Comparison of ENCODE assay signal across 11 cellular contexts in the genomic region with DNA sequence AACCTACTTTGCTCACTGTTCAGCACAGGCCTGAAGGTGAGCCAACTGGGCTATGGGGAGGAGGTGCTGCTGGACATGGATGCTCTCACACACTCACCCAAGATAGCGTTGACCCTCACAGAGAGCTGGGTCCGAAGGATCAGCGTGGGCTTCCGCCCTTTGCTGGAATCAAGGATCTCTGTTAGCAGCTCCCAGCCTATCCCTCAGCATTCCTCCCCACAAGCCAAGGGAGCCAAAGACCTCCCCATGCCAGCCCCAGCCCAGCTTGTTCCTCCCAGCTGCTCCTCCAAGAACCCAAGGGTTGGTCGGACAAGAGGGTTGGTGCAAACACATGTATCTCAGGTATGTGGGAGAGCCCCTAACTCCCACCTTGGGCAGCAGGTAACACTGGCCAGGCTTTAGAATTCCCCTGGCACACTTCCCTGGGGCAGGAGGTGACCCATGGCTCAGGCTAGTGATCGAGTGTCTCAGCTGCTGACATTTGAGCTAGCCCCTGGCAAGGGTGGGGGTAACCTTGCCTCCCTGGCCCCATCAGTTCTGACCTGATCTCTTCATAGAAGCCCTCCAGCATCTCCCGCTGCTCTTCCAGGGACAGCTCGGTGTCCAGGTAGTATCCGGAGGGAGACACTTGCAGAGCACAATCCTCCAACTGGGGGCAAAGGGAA.
"Had no signal": no experiment of that assay in that cellular context is flagged by ENCODE, and none has a peak within 500 bp of the region (broad histone marks: within the 10 kb centered on the region; RNA-seq: fewer than 3 reads in every experiment).

No MANE protein-coding gene starts in this region.

- H3K36me3 Mint-ChIP-seq: activated naive CD8-positive, alpha-beta T cell had no signal

- ATAC-seq: heart left ventricle; left lung; stimulated activated memory B cell treated with anti-CD40 and anti-IgM and Interleukin-4, amounts not matched to agents 10 μg/mL and 1 μg/mL and 100 μg/mL, for 72 hours had no signal

- H3K9me3 ChIP-seq: heart left ventricle, left lung, ovary had no signal

- H3K4me3 ChIP-seq: heart left ventricle, left lung, ovary, skin epidermis had no signal

- H3K27me3 ChIP-seq: heart left ventricle, left lung, ovary had no signal

- H3K27ac ChIP-seq: ovary had no signal

- DNase-seq: activated CD4-positive, alpha-beta T cell treated with anti-CD3 and anti-CD28 coated beads for 4 hours; activated T-cell treated with anti-CD3 and anti-CD28 coated beads for 4 hours; amygdala; foreskin melanocyte; ovary; trophoblast cell had no signal

- H3K9me3 Mint-ChIP-seq: stimulated activated memory B cell treated with anti-CD40 and anti-IgM and Interleukin-4, amounts not matched to agents 10 μg/mL and 1 μg/mL and 100 μg/mL, for 72 hours had no signal

- H3K4me3 Mint-ChIP-seq: activated naive CD8-positive, alpha-beta T cell; stimulated activated memory B cell treated with anti-CD40 and anti-IgM and Interleukin-4, amounts not matched to agents 10 μg/mL and 1 μg/mL and 100 μg/mL, for 72 hours had no signal

- H3K27me3 Mint-ChIP-seq: activated naive CD8-positive, alpha-beta T cell; stimulated activated memory B cell treated with anti-CD40 and anti-IgM and Interleukin-4, amounts not matched to agents 10 μg/mL and 1 μg/mL and 100 μg/mL, for 72 hours had no signal

- H3K36me3 ChIP-seq: ovary had no signal

- H3K27ac Mint-ChIP-seq: stimulated activated memory B cell treated with anti-CD40 and anti-IgM and Interleukin-4, amounts not matched to agents 10 μg/mL and 1 μg/mL and 100 μg/mL, for 72 hours had no signal
